9 cellular contexts compared by ENCODE assay signal in the genomic region with DNA sequence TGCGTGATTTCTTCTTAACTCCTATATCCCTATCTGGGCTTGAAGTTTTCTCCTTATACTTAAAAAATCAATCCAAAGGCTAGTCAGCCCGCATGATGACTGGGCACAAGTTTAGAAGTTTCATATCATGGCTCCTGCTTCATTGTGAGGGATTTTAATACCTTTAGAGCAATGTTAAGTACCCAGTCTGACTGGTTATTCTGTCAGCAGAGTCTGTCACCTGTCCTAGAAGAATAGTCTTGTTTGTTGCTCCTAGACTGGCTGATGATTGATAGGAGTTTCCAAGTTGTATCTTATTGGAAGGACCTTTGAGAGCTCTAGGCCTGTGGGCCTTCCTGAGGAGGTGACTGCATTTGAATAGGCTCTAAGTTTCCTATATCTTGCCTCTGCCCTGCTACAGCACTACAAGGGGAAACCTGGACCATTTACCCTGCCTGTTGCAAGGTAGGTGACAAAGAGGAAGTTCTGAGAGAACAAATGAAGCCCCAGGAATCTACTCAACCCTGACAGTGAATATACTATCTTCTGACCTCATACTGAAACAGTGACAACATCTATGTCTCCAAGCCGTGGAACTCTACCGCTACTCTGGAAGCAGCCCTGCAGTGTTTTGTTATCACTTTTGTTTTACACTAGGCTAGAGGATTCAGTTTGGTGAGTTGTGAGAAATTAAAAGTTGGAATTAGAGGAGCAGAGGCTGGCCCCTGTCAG.
DNase-seq lines count a peak whose midpoint lies in the region; ATAC-seq and TF ChIP-seq lines count a peak whose summit lies in the region.
"Had no signal": no experiment of that assay in that cellular context is flagged by ENCODE, and none has a peak within 500 bp of the region (broad histone marks: within the 10 kb centered on the region; RNA-seq: fewer than 3 reads in every experiment).

No MANE protein-coding gene starts in this region.

- WGBS in prostate gland, result 82% methylated on average over 4 of the region's 4 CpGs
- 85 to 92% methylated on average over 4 of the region's 4 CpGs for WGBS in transverse colon (ENCODE audit: low coverage in 1 of 2), 2 donors

- no peak for DNase-seq in activated CD8-positive, alpha-beta memory T cell treated with anti-CD3 and anti-CD28 coated beads, Interleukin-2, amount 10 ng/mL, durations not matched to agents 7 days and 5 days
- DNase-seq in activated CD8-positive, alpha-beta memory T cell treated with anti-CD3 and anti-CD28 coated beads for 24 hours, result no peak
- peak; percentile 25 for DNase-seq in prostate gland (ENCODE audit: low spot score)
- DNase-seq in transverse colon, result no peak
- no peak for DNase-seq in NCI-H1694 treated with DMSO at 0.1 percent for 48 hours (lab: John Stamatoyannopoulos, UW)
- DNase-seq in Kasumi-1 (lab: John Stamatoyannopoulos, UW), result no peak

- H3K36me3 ChIP-seq in prostate gland (no peaks in the 10 kb centered on the region), transverse colon (no peaks in the 10 kb centered on the region)

- H3K27me3 ChIP-seq in prostate gland (replicated peaks; ENCODE audit: insufficient read depth), result no peaks in the 10 kb centered on the region
- H3K27me3 ChIP-seq in transverse colon, result no peaks in the 10 kb centered on the region

- H3K4me3 ChIP-seq in prostate gland (no peak overlapping the region), transverse colon (no peak overlapping the region)

- H3K27ac ChIP-seq in prostate gland (peak overlapping the region; percentile 7 to 55), transverse colon (no peak overlapping the region)

- no peaks in the 10 kb centered on the region for H3K27me3 Mint-ChIP-seq in activated CD8-positive, alpha-beta memory T cell treated with anti-CD3 and anti-CD28 coated beads, Interleukin-2, amount 10 ng/mL, durations not matched to agents 7 days and 5 days

- no peaks in the 10 kb centered on the region for H3K9me3 Mint-ChIP-seq in activated CD8-positive, alpha-beta memory T cell treated with anti-CD3 and anti-CD28 coated beads, Interleukin-2, amount 10 ng/mL, durations not matched to agents 7 days and 5 days (ENCODE audit: low read depth)

- H3K9me3 ChIP-seq in prostate gland (no peaks in the 10 kb centered on the region), transverse colon (no peaks in the 10 kb centered on the region)

- CTCF ChIA-PET in activated CD8-positive, alpha-beta memory T cell treated with anti-CD3 and anti-CD28 coated beads, Interleukin-2, amount 10 ng/mL, durations not matched to agents 7 days and 5 days (lab: Charles Lee), result interaction anchor here (1.7 kb wide), 1 partner anchor 12 kb away, joined by 6 read pairs; no protein-coding TSS in a partner anchor

- in situ Hi-C loops in transverse colon (cut with MboI; ENCODE audit: low pct_ligation_motif_present in 1 of 4, low pct_unique_long_range_greater_than_20kb in 1 of 4, low sequenced_read_pairs in 3 of 4), result no loop called here

- no peak for TF ChIP-seq EP300 in transverse colon (IDR thresholded peaks at IDR 0.05; ENCODE audit: low read depth)

- peaks cover 37% of the 10 kb centered on the region for H3K4me1 Mint-ChIP-seq in activated CD8-positive, alpha-beta memory T cell treated with anti-CD3 and anti-CD28 coated beads, Interleukin-2, amount 10 ng/mL, durations not matched to agents 7 days and 5 days

- H3K4me1 ChIP-seq in prostate gland (replicated peaks), result no peaks in the 10 kb centered on the region
- peaks cover 0 to 2% (median 0%) of the 10 kb centered on the region in 4 donors for H3K4me1 ChIP-seq in transverse colon

- TF ChIP-seq POLR2A in prostate gland (IDR thresholded peaks at IDR 0.05), result no peak
- no peak for TF ChIP-seq POLR2A in transverse colon (IDR thresholded peaks at IDR 0.05)

- no peak overlapping the region for H3K4me3 Mint-ChIP-seq in activated CD8-positive, alpha-beta memory T cell treated with anti-CD3 and anti-CD28 coated beads, Interleukin-2, amount 10 ng/mL, durations not matched to agents 7 days and 5 days

- H3K27ac Mint-ChIP-seq in activated CD8-positive, alpha-beta memory T cell treated with anti-CD3 and anti-CD28 coated beads, Interleukin-2, amount 10 ng/mL, durations not matched to agents 7 days and 5 days, result peak overlapping the region; percentile 38

- intact Hi-C loops in prostate gland (cut with DNase I) (no loop called here), transverse colon (cut with DNase I; ENCODE audit: low total_unique reads) (no loop called here)

- peak; percentile 69 for ATAC-seq in activated CD8-positive, alpha-beta memory T cell treated with anti-CD3 and anti-CD28 coated beads, Interleukin-2, amount 10 ng/mL, durations not matched to agents 7 days and 5 days
- ATAC-seq in GM21576 (IDR thresholded peaks at IDR 0.05; ENCODE audit: unreplicated experiment) (peak; percentile 95), HG03442 (IDR thresholded peaks at IDR 0.05; ENCODE audit: unreplicated experiment) (peak; percentile 94)
- ATAC-seq: left lobe of liver had no signal

- TF ChIP-seq CTCF in prostate gland (IDR thresholded peaks at IDR 0.05) (no peak), transverse colon (IDR thresholded peaks at IDR 0.05) (no peak)

- peaks cover 19% of the 10 kb centered on the region for H3K36me3 Mint-ChIP-seq in activated CD8-positive, alpha-beta memory T cell treated with anti-CD3 and anti-CD28 coated beads, Interleukin-2, amount 10 ng/mL, durations not matched to agents 7 days and 5 days

Comparison
In these comparisons a context has a peak if more than half of its experiments do, and no peak if none do; other contexts are left out.
1. H3K27ac ChIP-seq: peak in prostate gland (2 of 2); none in transverse colon (0 of 4).
2. Peak in every context shown above with its lines, with median percentiles within 50 percentile points of each other: ATAC-seq.